Comparison of ENCODE assay signal across 11 cellular contexts in the genomic region with DNA sequence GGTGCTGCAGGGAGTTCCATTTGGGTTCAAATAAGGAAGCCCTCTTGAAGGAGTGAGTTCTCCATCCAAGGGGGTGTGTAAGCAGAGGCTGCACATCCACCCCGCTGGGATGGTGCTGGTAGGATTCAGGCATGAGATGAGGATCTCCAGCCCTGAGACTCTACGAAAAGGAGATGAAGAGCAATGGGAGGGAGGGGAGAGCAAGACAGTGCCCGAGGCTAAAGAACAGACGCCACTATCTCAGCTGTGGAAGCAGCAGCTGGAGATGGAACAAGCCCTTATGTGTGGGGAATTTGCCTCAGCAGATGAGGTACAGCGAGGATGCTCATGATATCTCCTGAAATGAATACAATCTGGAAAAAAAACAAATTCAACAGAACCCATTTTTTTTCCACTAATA. TPM values are rescaled to one million over a fixed set of nuclear protein-coding genes. Genes with fewer than 3 reads are reported as not detected.
"Had no signal": no experiment of that assay in that cellular context is flagged by ENCODE, and none has a peak within 500 bp of the region (broad histone marks: within the 10 kb centered on the region; RNA-seq: fewer than 3 reads in every experiment).

No MANE protein-coding gene starts in this region.

- H3K27ac ChIP-seq: GM23248, HL-60 had no signal

- ATAC-seq: HCT116, HepG2, K562 had no signal

- H3K9ac ChIP-seq: GM23248 had no signal

- H2AFZ ChIP-seq: GM23248 had no signal

- H3K9me3 ChIP-seq: HAP-1 had no signal

- DNase-seq: GM23248, GOT3, H7, KG1 had no signal

- H3K4me3 ChIP-seq: GM23248, HAP-1, K562 had no signal

- H3K36me3 ChIP-seq: HAP-1 had no signal

RNA-seq across cellular contexts. Expression of gene MYL10, which starts 28.1 kb away (rescaled TPM):
- total RNA-seq: GM23248, H4, H7, HepG2, HT1080, K562 had no signal
- polyA plus RNA-seq: GM23248, HepG2, K562 had no signal
